12 cellular contexts compared by ENCODE assay signal in the genomic region with DNA sequence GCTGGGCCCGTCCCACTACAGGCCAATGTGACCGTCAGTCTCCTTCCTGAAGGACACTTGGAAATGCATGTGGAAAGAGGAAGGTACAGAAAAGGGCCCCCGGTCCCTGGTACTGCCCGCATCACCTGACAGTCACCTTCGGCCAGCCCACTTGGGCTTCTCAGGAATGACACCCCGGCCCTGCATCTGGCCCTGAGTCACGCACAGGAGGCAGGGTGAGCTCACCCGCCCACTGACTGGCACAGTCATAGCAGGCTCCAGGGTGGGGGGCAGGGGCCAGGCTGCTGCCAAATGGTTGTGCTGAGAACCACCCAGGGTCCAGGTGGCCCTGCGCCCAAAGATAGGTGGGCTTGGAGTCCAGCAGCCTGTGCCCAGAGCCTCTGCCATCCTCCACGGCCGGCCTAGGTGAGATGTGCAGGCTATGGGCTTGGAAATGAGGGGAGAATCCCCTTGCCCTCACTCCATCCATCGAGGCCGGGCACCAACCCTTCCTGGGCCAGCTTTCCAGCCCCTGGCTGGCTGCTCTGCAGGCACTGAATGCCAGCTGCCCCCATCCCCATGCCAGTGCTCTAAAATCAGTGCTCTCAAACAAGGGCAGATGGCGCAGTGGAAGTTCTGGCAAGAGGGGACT. TPM values are rescaled to one million over a fixed set of nuclear protein-coding genes. Genes with fewer than 3 reads are reported as not detected.
DNase-seq lines count a peak whose midpoint lies in the region; ATAC-seq and TF ChIP-seq lines count a peak whose summit lies in the region.
"Had no signal": no experiment of that assay in that cellular context is flagged by ENCODE, and none has a peak within 500 bp of the region (broad histone marks: within the 10 kb centered on the region; RNA-seq: fewer than 3 reads in every experiment).

No MANE protein-coding gene starts in this region.

- peaks cover 9 to 16% of the 10 kb centered on the region in 2 donors for H3K4me1 Mint-ChIP-seq in natural killer cell treated with Interleukin-12 subunit alpha and Interleukin-12 subunit beta and Interleukin-15 and Interleukin-18, amount 100 ng/mL, for 72 hours (ENCODE audit: low read depth in 2 of 2)
- H3K4me1 Mint-ChIP-seq in natural killer cell (peaks cover 7 to 11% of the 10 kb centered on the region in 2 donors), osteocyte (ENCODE audit: unreplicated experiment) (peaks cover 4% of the 10 kb centered on the region)

- no peak for TF ChIP-seq CTCF in natural killer cell (IDR thresholded peaks at IDR 0.05)
- no peak for TF ChIP-seq CTCF in PC-3 (conservative IDR thresholded peaks at IDR 0.05; ENCODE audit: low read depth, low read length)
- TF ChIP-seq CTCF in foreskin keratinocyte (conservative IDR thresholded peaks at IDR 0.05), result no peak
- no peak for TF ChIP-seq CTCF in upper lobe of right lung (IDR thresholded peaks at IDR 0.05)
- TF ChIP-seq CTCF in osteocyte (IDR thresholded peaks at IDR 0.05), result no peak

- BruUV-seq in PC-3 (replicated peaks; lab: Mats Ljungman, UMichigan), result no TSS peak

- POLR2A ChIA-PET in PC-3 (lab: Charles Lee; ENCODE audit: unreplicated experiment), result no interaction called here

- H3K27me3 ChIP-seq in PC-3 (ENCODE audit: low read length) (peaks cover 35% of the 10 kb centered on the region), foreskin keratinocyte (peaks cover 52% of the 10 kb centered on the region), upper lobe of right lung (peaks cover 41% of the 10 kb centered on the region)

- intact Hi-C loops in natural killer cell (cut with micrococcal nuclease) (no loop called here), PC-3 (cut with micrococcal nuclease) (no loop called here), upper lobe of right lung (cut with DNase I) (no loop called here)

- DNase-seq in natural killer cell treated with Interleukin-12 subunit alpha and Interleukin-12 subunit beta and Interleukin-15 and Interleukin-18, amount 100 ng/mL, for 72 hours (ENCODE audit: low spot score), result peak; percentile 54
- DNase-seq in natural killer cell, result no peak
- peak; percentile 67 for DNase-seq in PC-3
- peak in 1 of 2 donors; percentile 60 for DNase-seq in foreskin keratinocyte
- DNase-seq in upper lobe of right lung, result peak; percentile 55
- DNase-seq in amygdala (lab: John Stamatoyannopoulos, UW), result no peak
- DNase-seq in osteocyte (ENCODE audit: extremely low spot score, unreplicated experiment), result no peak
- DNase-seq in NCI-H2171 treated with DMSO at 0.1 percent for 48 hours (lab: John Stamatoyannopoulos, UW), result no peak
- DNase-seq: CD8-positive, alpha-beta T cell; mucosa of descending colon; NCI-H510A treated with DMSO at 0.1 percent for 48 hours; small intestine had no signal

- H3K9ac ChIP-seq in PC-3 (ENCODE audit: low read length), result no peak overlapping the region

- no peak overlapping the region for H3K4me2 ChIP-seq in PC-3 (ENCODE audit: low read length)

- no peaks in the 10 kb centered on the region for H3F3A ChIP-seq in PC-3 (ENCODE audit: low read length, unreplicated experiment)

- CTCF ChIA-PET in PC-3 (lab: Charles Lee), result no interaction called here

- peaks cover 0 to 4% of the 10 kb centered on the region in 2 donors for H3K27me3 Mint-ChIP-seq in natural killer cell treated with Interleukin-12 subunit alpha and Interleukin-12 subunit beta and Interleukin-15 and Interleukin-18, amount 100 ng/mL, for 72 hours
- peaks cover 0 to 7% of the 10 kb centered on the region in 2 donors for H3K27me3 Mint-ChIP-seq in natural killer cell (ENCODE audit: low read depth in 2 of 2)
- H3K27me3 Mint-ChIP-seq in osteocyte (ENCODE audit: unreplicated experiment), result peaks cover 28% of the 10 kb centered on the region

- H2AFZ ChIP-seq in PC-3 (ENCODE audit: low read length), result no peak overlapping the region

- no peaks in the 10 kb centered on the region for H3K79me2 ChIP-seq in PC-3 (ENCODE audit: low read length)

- ATAC-seq in natural killer cell treated with Interleukin-12 subunit alpha and Interleukin-12 subunit beta and Interleukin-15 and Interleukin-18, amount 100 ng/mL, for 72 hours, result no peak
- ATAC-seq in natural killer cell (no peak), PC-3 (peak; percentile 79), foreskin keratinocyte (peak; percentile 88), upper lobe of right lung (no peak)
- ATAC-seq: CD8-positive, alpha-beta T cell; mucosa of descending colon had no signal

- no peak overlapping the region for H3K4me3 ChIP-seq in PC-3 (ENCODE audit: low read length)
- H3K4me3 ChIP-seq in upper lobe of right lung, result no peak overlapping the region
- H3K4me3 ChIP-seq: mucosa of descending colon had no signal

- no peak overlapping the region for H3K4me3 Mint-ChIP-seq in natural killer cell treated with Interleukin-12 subunit alpha and Interleukin-12 subunit beta and Interleukin-15 and Interleukin-18, amount 100 ng/mL, for 72 hours
- H3K4me3 Mint-ChIP-seq in natural killer cell (no peak overlapping the region), osteocyte (ENCODE audit: unreplicated experiment) (no peak overlapping the region)
- H3K4me3 Mint-ChIP-seq: CD8-positive, alpha-beta T cell had no signal

- no peaks in the 10 kb centered on the region for H3K9me2 ChIP-seq in PC-3 (replicated peaks; ENCODE audit: low read length)

- no peaks in the 10 kb centered on the region for H3K9me3 Mint-ChIP-seq in natural killer cell treated with Interleukin-12 subunit alpha and Interleukin-12 subunit beta and Interleukin-15 and Interleukin-18, amount 100 ng/mL, for 72 hours
- H3K9me3 Mint-ChIP-seq in natural killer cell (no peaks in the 10 kb centered on the region), osteocyte (ENCODE audit: unreplicated experiment) (no peaks in the 10 kb centered on the region)
- H3K9me3 Mint-ChIP-seq: CD8-positive, alpha-beta T cell had no signal

- H3K9me3 ChIP-seq in PC-3 (ENCODE audit: low read length) (no peaks in the 10 kb centered on the region), upper lobe of right lung (no peaks in the 10 kb centered on the region)
- H3K9me3 ChIP-seq: mucosa of descending colon had no signal

- H4K20me1 ChIP-seq in PC-3 (ENCODE audit: low read length), result no peaks in the 10 kb centered on the region

- H3K27ac ChIP-seq in PC-3 (ENCODE audit: low read length) (no peak overlapping the region), foreskin keratinocyte (no peak overlapping the region), upper lobe of right lung (no peak overlapping the region)

- H3K27ac Mint-ChIP-seq in natural killer cell treated with Interleukin-12 subunit alpha and Interleukin-12 subunit beta and Interleukin-15 and Interleukin-18, amount 100 ng/mL, for 72 hours, result no peak overlapping the region
- H3K27ac Mint-ChIP-seq in natural killer cell, result no peak overlapping the region
- no peak overlapping the region for H3K27ac Mint-ChIP-seq in osteocyte (ENCODE audit: unreplicated experiment)
- H3K27ac Mint-ChIP-seq: CD8-positive, alpha-beta T cell had no signal

- H3K36me3 ChIP-seq in PC-3 (ENCODE audit: low read depth, low read length), result no peaks in the 10 kb centered on the region
- H3K36me3 ChIP-seq in upper lobe of right lung, result no peaks in the 10 kb centered on the region

- peaks cover 9% of the 10 kb centered on the region for H3K4me1 ChIP-seq in PC-3 (ENCODE audit: insufficient read depth, low read length)
- peaks cover 9% of the 10 kb centered on the region for H3K4me1 ChIP-seq in foreskin keratinocyte
- H3K4me1 ChIP-seq in upper lobe of right lung, result no peaks in the 10 kb centered on the region

- H3K36me3 Mint-ChIP-seq in natural killer cell treated with Interleukin-12 subunit alpha and Interleukin-12 subunit beta and Interleukin-15 and Interleukin-18, amount 100 ng/mL, for 72 hours, result no peaks in the 10 kb centered on the region
- no peaks in the 10 kb centered on the region for H3K36me3 Mint-ChIP-seq in natural killer cell
- no peaks in the 10 kb centered on the region for H3K36me3 Mint-ChIP-seq in osteocyte (ENCODE audit: unreplicated experiment)
- H3K36me3 Mint-ChIP-seq: CD8-positive, alpha-beta T cell had no signal

RNA-seq across cellular contexts. Expression of gene EMX1, which starts 14.1 kb away (rescaled TPM):
- not detected for total RNA-seq in natural killer cell treated with Interleukin-12 subunit alpha and Interleukin-12 subunit beta and Interleukin-15 and Interleukin-18, amount 100 ng/mL, for 72 hours
- total RNA-seq in natural killer cell (not detected), PC-3 (2014; rRNA removed) (not detected in 2 replicates), foreskin keratinocyte (not detected in 2 replicates), upper lobe of right lung (not detected), osteocyte (not detected in 2 replicates)
- polyA plus RNA-seq in foreskin keratinocyte, result not detected in 2 replicates
- total RNA-seq: CD8-positive, alpha-beta T cell had no signal

RNA-seq across cellular contexts. Expression of gene SPR, which starts 44.2 kb away (rescaled TPM):
- 10 to 100 TPM in 1 of 2 donors, 1 to 10 TPM in 1; 3.4 to 10.2 TPM for total RNA-seq in natural killer cell treated with Interleukin-12 subunit alpha and Interleukin-12 subunit beta and Interleukin-15 and Interleukin-18, amount 100 ng/mL, for 72 hours
- total RNA-seq in natural killer cell (1 to 10 TPM in 1 of 3 donors, under 1 TPM in 2; 0.16 to 1.7 (median 0.34) TPM), PC-3 (2014; rRNA removed) (69.4 and 88.6 TPM in 2 replicates), foreskin keratinocyte (28.2 and 29.0 TPM in 2 replicates), upper lobe of right lung (44.1 TPM), osteocyte (6.2 and 7.1 TPM in 2 replicates)
- polyA plus RNA-seq in foreskin keratinocyte, result 34.4 and 36.1 TPM in 2 replicates
- total RNA-seq: CD8-positive, alpha-beta T cell had no signal

Comparison
In these comparisons a context has a peak if more than half of its experiments do, and no peak if none do; other contexts are left out.
1. DNase-seq: peak in natural killer cell treated with Interleukin-12 subunit alpha and Interleukin-12 subunit beta and Interleukin-15 and Interleukin-18, amount 100 ng/mL, for 72 hours (single experiment), PC-3 (single experiment) and upper lobe of right lung (single experiment); none in natural killer cell (single experiment), amygdala (0 of 56), osteocyte (single experiment) and NCI-H2171 treated with DMSO at 0.1 percent for 48 hours (single experiment).
2. ATAC-seq: peak in PC-3 (single experiment) and foreskin keratinocyte (single experiment); none in natural killer cell treated with Interleukin-12 subunit alpha and Interleukin-12 subunit beta and Interleukin-15 and Interleukin-18, amount 100 ng/mL, for 72 hours (0 of 2), natural killer cell (0 of 3) and upper lobe of right lung (single experiment).